9 cellular contexts compared by ENCODE assay signal in genomic region chr6:4727671-4728435, GRCh38. TPM values are rescaled to one million over a fixed set of nuclear protein-coding genes. Genes with fewer than 3 reads are reported as not detected.
DNase-seq lines count a peak whose midpoint lies in the region; ATAC-seq, FAIRE-seq and TF ChIP-seq lines count a peak whose summit lies in the region.
"Had no signal": no experiment of that assay in that cellular context is flagged by ENCODE, and none has a peak within 500 bp of the region (broad histone marks: within the 10 kb centered on the region; RNA-seq: fewer than 3 reads in every experiment).

No MANE protein-coding gene starts in this region.

- POLR2A ChIA-PET in K562 (lab: Yijun Ruan, JAX) = interaction anchor here (0.6 to 2.1 kb wide), 15 partner anchors 8 to 269 kb away, joined by 3 to 10 read pairs (median 4); partner anchors contain the start of gene CDYL

- peak overlapping the region; percentile 93 for H3K27ac ChIP-seq in K562 (ENCODE audit: extremely low read depth, low read depth, low read length)
- H3K27ac ChIP-seq: RWPE1 had no signal

- in situ Hi-C loops in K562 (cut with MboI) = no loop called here

- peak; percentile 89 for FAIRE-seq in K562 (lab: Jason Lieb, UNC)

- no peaks in the 10 kb centered on the region for H3K9me3 Mint-ChIP-seq in activated T-cell treated with anti-CD3 and anti-CD28 coated beads, Interleukin-2, amount 50 U/mL, for 24 hours
- H3K9me3 Mint-ChIP-seq in stimulated activated naive CD8-positive, alpha-beta T cell treated with anti-CD3 and anti-CD28 coated beads, Interleukin-15, amount 100 ng/mL, for 72 hours = no peaks in the 10 kb centered on the region

- peak overlapping the region; percentile 76 for H3K4me2 ChIP-seq in K562 (ENCODE audit: insufficient read depth, low read length)

- TF ChIP-seq EP300 in K562 (IDR thresholded peaks at IDR 0.05; ENCODE audit: low read length) = peak; percentile 96

- peaks cover 5% of the 10 kb centered on the region for H3K9me1 ChIP-seq in K562 (ENCODE audit: control insufficient read depth, insufficient read depth, low read length)

- intact Hi-C loops in K562 (cut with micrococcal nuclease) = loop anchor here (5.0 kb wide), 3 partner anchors 119 to 199 kb away; no protein-coding TSS in a partner anchor

- H3K36me3 ChIP-seq in K562 (ENCODE audit: control insufficient read depth, insufficient read depth, low read length) = no peaks in the 10 kb centered on the region

- peak overlapping the region; percentile 8; the same call in 1 of the 2 replicates for H3K4me3 ChIP-seq in K562

- H3K4me1 Mint-ChIP-seq in activated T-cell treated with anti-CD3 and anti-CD28 coated beads, Interleukin-2, amount 50 U/mL, for 24 hours (ENCODE audit: low read depth) = peaks cover 13% of the 10 kb centered on the region
- H3K4me1 Mint-ChIP-seq in stimulated activated naive CD8-positive, alpha-beta T cell treated with anti-CD3 and anti-CD28 coated beads, Interleukin-15, amount 100 ng/mL, for 72 hours = peaks cover 13% of the 10 kb centered on the region

- H3K36me3 Mint-ChIP-seq in activated T-cell treated with anti-CD3 and anti-CD28 coated beads, Interleukin-2, amount 50 U/mL, for 24 hours (ENCODE audit: low read depth) = no peaks in the 10 kb centered on the region

- no peaks in the 10 kb centered on the region for H3K27me3 ChIP-seq in K562 (ENCODE audit: control insufficient read depth in 2 of 2, insufficient read depth in 2 of 2, low read length in 2 of 2)

- TF ChIP-seq POLR2A in K562 (conservative IDR thresholded peaks at IDR 0.05) = no peak; the same call in 1 of the 2 replicates

- TSS peak; percentile 51 for BruUV-seq in K562 (replicated peaks; lab: Mats Ljungman, UMichigan)

- H3K9me3 ChIP-seq in K562 (replicated peaks; ENCODE audit: control insufficient read depth, insufficient read depth, low read depth, low read length) = peaks cover 4% of the 10 kb centered on the region; the same call in 1 of the 2 replicates

- H4K20me1 ChIP-seq in K562 (replicated peaks; ENCODE audit: control insufficient read depth, insufficient read depth, low read length) = no peaks in the 10 kb centered on the region

- no peak for DNase-seq in activated T-cell treated with anti-CD3 and anti-CD28 coated beads, Interleukin-2, amount 50 U/mL, for 24 hours
- no peak for DNase-seq in activated T-cell treated with anti-CD3 and anti-CD28 coated beads, Interleukin-2, amount 50 U/mL, for 1 hour
- DNase-seq in NCI-H1694 treated with DMSO at 0.1 percent for 48 hours (lab: John Stamatoyannopoulos, UW) (peak; percentile 11), K562 (ENCODE audit: extremely low read depth in 1 of 4, low spot score in 3 of 4) (peak; percentile 58 to 89 (median 72)), anterior cingulate cortex (lab: John Stamatoyannopoulos, UW) (no peak), NCI-H2196 (lab: John Stamatoyannopoulos, UW; ENCODE audit: unreplicated experiment) (no peak)
- DNase-seq in stimulated activated naive CD8-positive, alpha-beta T cell treated with anti-CD3 and anti-CD28 coated beads, Interleukin-15, amount 100 ng/mL, for 72 hours = peak in 1 of 2 donors; percentile 26

- H2AFZ ChIP-seq in K562 (ENCODE audit: low read depth, low read length) = peak overlapping the region; percentile 96

- no peak overlapping the region for H3K4me3 Mint-ChIP-seq in activated T-cell treated with anti-CD3 and anti-CD28 coated beads, Interleukin-2, amount 50 U/mL, for 24 hours
- no peak overlapping the region for H3K4me3 Mint-ChIP-seq in stimulated activated naive CD8-positive, alpha-beta T cell treated with anti-CD3 and anti-CD28 coated beads, Interleukin-15, amount 100 ng/mL, for 72 hours

- peak overlapping the region; percentile 78 for H3K27ac Mint-ChIP-seq in activated T-cell treated with anti-CD3 and anti-CD28 coated beads, Interleukin-2, amount 50 U/mL, for 24 hours
- peak overlapping the region; percentile 85 to 89 for H3K27ac Mint-ChIP-seq in stimulated activated naive CD8-positive, alpha-beta T cell treated with anti-CD3 and anti-CD28 coated beads, Interleukin-15, amount 100 ng/mL, for 72 hours

- CTCF ChIA-PET in K562 (lab: Yijun Ruan, JAX; ENCODE audit: low intra/inter-chr PET ratio) = no interaction called here

- H3K4me1 ChIP-seq in K562 (replicated peaks in 1 of 2; ENCODE audit: control insufficient read depth in 2 of 2, insufficient read depth in 2 of 2, low read length in 2 of 2) = peaks cover 27 to 39% of the 10 kb centered on the region in 2 experiments

- H3K79me2 ChIP-seq in K562 (ENCODE audit: control insufficient read depth, insufficient read depth, low read length) = no peaks in the 10 kb centered on the region

- TF ChIP-seq RAD21 in K562 (CRISPR knock-in tag; conservative IDR thresholded peaks at IDR 0.05 in 1 of 2, IDR thresholded peaks at IDR 0.05 in 1 of 2) = peak; percentile 59 to 65

- peaks cover 35% of the 10 kb centered on the region for H3K27me3 Mint-ChIP-seq in activated T-cell treated with anti-CD3 and anti-CD28 coated beads, Interleukin-2, amount 50 U/mL, for 24 hours
- peaks cover 17% of the 10 kb centered on the region for H3K27me3 Mint-ChIP-seq in stimulated activated naive CD8-positive, alpha-beta T cell treated with anti-CD3 and anti-CD28 coated beads, Interleukin-15, amount 100 ng/mL, for 72 hours

- peak overlapping the region; percentile 53 to 74; a peak in 3 of 4 replicates for H3K9ac ChIP-seq in K562 (ENCODE audit: insufficient read depth in 1 of 2, low read depth in 2 of 2, low read length in 2 of 2)

- ATAC-seq in K562 (peak; percentile 86), HG03039 (IDR thresholded peaks at IDR 0.05; ENCODE audit: unreplicated experiment) (no peak)
- ATAC-seq in stimulated activated naive CD8-positive, alpha-beta T cell treated with anti-CD3 and anti-CD28 coated beads, Interleukin-15, amount 100 ng/mL, for 72 hours = peak; percentile 91

- WGBS in K562 (ENCODE audit: insufficient coverage, low coverage, missing lambda C conversion rate) = under 1% methylated on average over 8 of the region's 8 CpGs

- TF ChIP-seq CTCF in K562 (IDR thresholded peaks at IDR 0.05 in 2 of 3, conservative IDR thresholded peaks at IDR 0.05 in 1 of 3; ENCODE audit: insufficient read depth in 2 of 3, low read depth in 1 of 3, low read length in 3 of 3) = peak; percentile 56 to 72 (median 69)

TF ChIP-seq in K562, 482 proteins besides CTCF, POLR2A, EP300 and RAD21 (continues in another document):
- peak; percentile 97 for TF ChIP-seq CBFA2T3 (IDR thresholded peaks at IDR 0.05)
- no peak for TF ChIP-seq ZNF282 (CRISPR knock-in tag; IDR thresholded peaks at IDR 0.05)
- peak; percentile 56 for TF ChIP-seq CHD4 (IDR thresholded peaks at IDR 0.05; ENCODE audit: insufficient read depth, insufficient replicate concordance, low read depth, low read length, poor library complexity, severe bottlenecking)
- 0 out of 2 replicates have a peak, but pooled peaks have one; percentile 60 for TF ChIP-seq NFATC3 (IDR thresholded peaks at IDR 0.05)
- TF ChIP-seq KAT7 (CRISPR knock-in tag; IDR thresholded peaks at IDR 0.05; ENCODE audit: borderline replicate concordance) = no peak
- no peak for TF ChIP-seq FIP1L1 (IDR thresholded peaks at IDR 0.05; ENCODE audit: low read depth, low read length, poor library complexity, severe bottlenecking)
- no peak for TF ChIP-seq XRCC5 (IDR thresholded peaks at IDR 0.05; ENCODE audit: low read depth, low read length)
- TF ChIP-seq PML (IDR thresholded peaks at IDR 0.05; ENCODE audit: low read length) = peak; percentile 95
- no peak for TF ChIP-seq FOXJ2 (tag; IDR thresholded peaks at IDR 0.05)
- TF ChIP-seq DPF2 (IDR thresholded peaks at IDR 0.05) = peak; percentile 98
- no peak for TF ChIP-seq TGIF2 (CRISPR knock-in tag; IDR thresholded peaks at IDR 0.05)
- no peak for TF ChIP-seq POU5F1 (IDR thresholded peaks at IDR 0.05; ENCODE audit: borderline replicate concordance, low read depth, low read length, partially characterized antibody)
- TF ChIP-seq SIRT6 (IDR thresholded peaks at IDR 0.05; ENCODE audit: low read depth, low read length) = no peak
- TF ChIP-seq, protein P1, sequence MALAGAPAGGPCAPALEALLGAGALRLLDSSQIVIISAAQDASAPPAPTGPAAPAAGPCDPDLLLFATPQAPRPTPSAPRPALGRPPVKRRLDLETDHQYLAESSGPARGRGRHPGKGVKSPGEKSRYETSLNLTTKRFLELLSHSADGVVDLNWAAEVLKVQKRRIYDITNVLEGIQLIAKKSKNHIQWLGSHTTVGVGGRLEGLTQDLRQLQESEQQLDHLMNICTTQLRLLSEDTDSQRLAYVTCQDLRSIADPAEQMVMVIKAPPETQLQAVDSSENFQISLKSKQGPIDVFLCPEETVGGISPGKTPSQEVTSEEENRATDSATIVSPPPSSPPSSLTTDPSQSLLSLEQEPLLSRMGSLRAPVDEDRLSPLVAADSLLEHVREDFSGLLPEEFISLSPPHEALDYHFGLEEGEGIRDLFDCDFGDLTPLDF (CRISPR knock-in tag; IDR thresholded peaks at IDR 0.05) = no peak
- peak; percentile 66; the same call in 1 of the 2 replicates for TF ChIP-seq NFE2 (IDR thresholded peaks at IDR 0.05; ENCODE audit: low read depth)

RNA-seq across cellular contexts. Expression of gene CDYL, which starts 48.4 kb away (rescaled TPM):
- 97.4 and 107 TPM in 2 replicates for total RNA-seq in K562 (2011; cell fraction: chromatin; rRNA removed; ENCODE audit: low replicate concordance)
- total RNA-seq in K562 (2011; cell fraction: nucleolus; rRNA removed) = 24.0 and 27.2 TPM in 2 replicates
- 47.5 and 53.3 TPM in 2 replicates for total RNA-seq in K562 (2011; cell fraction: nucleoplasm; rRNA removed)
- total RNA-seq in K562 (2014; rRNA removed) = 28.2 and 29.1 TPM in 2 replicates
- 40.8 and 49.6 TPM in 2 replicates for total RNA-seq in K562 (2014; rRNA removed; fragmentation: Illumina TruSeq; extraction: Trizol)
- total RNA-seq in K562 (2015; rRNA removed; fragmentation: Illumina TruSeq; extraction: Trizol) = 40.1 and 43.3 TPM in 2 replicates
- total RNA-seq in K562 (2021) = 42.3 and 44.8 TPM in 2 replicates
- polyA plus RNA-seq in K562 (2011; rRNA removed) = 45.2 and 45.8 TPM in 2 replicates
- polyA plus RNA-seq in K562 (2011; cell fraction: cytosol; rRNA removed) = 17.9 and 27.1 TPM in 2 replicates
- 32.7 and 41.9 TPM in 2 replicates for polyA plus RNA-seq in K562 (2011; cell fraction: nucleus; rRNA removed)
- 19.0 and 20.5 TPM in 2 replicates for polyA plus RNA-seq in K562 (2012)
- 39.0 and 42.1 TPM in 2 replicates for polyA plus RNA-seq in K562 (2014; fragmentation: Illumina TruSeq; extraction: Trizol)
- 1 to 10 TPM; 8.1 to 8.9 TPM for polyA plus RNA-seq in K562 (2014; fragmentation: Nextera tagmentation; extraction: Ambion mirVana)
- 21.9 and 23.0 TPM in 2 replicates for polyA plus RNA-seq in K562 (2014; rRNA removed)
- 137 and 190 TPM in 2 replicates for polyA minus RNA-seq in K562 (2011; rRNA and poly(A)+ RNA removed)
- polyA minus RNA-seq in K562 (2011; cell fraction: cytosol; rRNA and poly(A)+ RNA removed) = 45.0 and 56.9 TPM in 2 replicates
- polyA minus RNA-seq in K562 (2011; cell fraction: nucleus; rRNA and poly(A)+ RNA removed) = 19.1 and 40.3 TPM in 2 replicates

Comparison
In these comparisons a context has a peak if more than half of its experiments do, and no peak if none do; other contexts are left out.
1. DNase-seq: peak in NCI-H1694 treated with DMSO at 0.1 percent for 48 hours (single experiment) and K562 (4 of 4); none in activated T-cell treated with anti-CD3 and anti-CD28 coated beads, Interleukin-2, amount 50 U/mL, for 24 hours (single experiment), activated T-cell treated with anti-CD3 and anti-CD28 coated beads, Interleukin-2, amount 50 U/mL, for 1 hour (single experiment), anterior cingulate cortex (0 of 58) and NCI-H2196 (single experiment).